ENCODE assay signal across 26 cellular contexts in the genomic region with DNA sequence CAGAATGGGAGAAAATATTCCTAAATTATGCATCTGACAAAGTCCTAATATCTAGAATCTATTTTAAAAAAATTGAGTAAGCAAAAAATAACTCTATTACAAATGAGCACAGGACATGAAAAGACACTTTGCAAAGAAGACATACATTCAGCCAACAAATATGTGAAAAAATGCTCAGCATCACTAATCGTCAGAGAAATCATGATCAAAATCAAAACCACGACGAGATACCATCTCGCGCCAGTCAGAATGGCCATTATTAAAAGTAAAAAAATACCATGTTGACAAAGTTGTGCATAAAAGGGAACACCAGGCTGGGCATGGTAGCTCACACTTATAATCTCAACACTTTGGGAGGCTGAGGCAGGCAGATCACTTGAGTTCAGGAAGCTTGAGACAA.
"Had no signal": no experiment of that assay in that cellular context is flagged by ENCODE, and none has a peak within 500 bp of the region (broad histone marks: within the 10 kb centered on the region; RNA-seq: fewer than 3 reads in every experiment).

No MANE protein-coding gene starts in this region.

- H3K4me3 ChIP-seq: coronary artery, dorsolateral prefrontal cortex had no signal

- H3K27me3 ChIP-seq: brain microvascular endothelial cell had no signal

- H3K4me3 Mint-ChIP-seq: activated CD4-positive, alpha-beta T cell treated with anti-CD3 and anti-CD28 coated beads for 36 hours; activated CD4-positive, alpha-beta T cell treated with anti-CD3 and anti-CD28 coated beads, Interleukin-2, amount 10 ng/mL, durations not matched to agents 24 days and 14 days; activated CD8-positive, alpha-beta T cell treated with anti-CD3 and anti-CD28 coated beads for 36 hours; activated naive CD8-positive, alpha-beta T cell; activated T-cell treated with anti-CD3 and anti-CD28 coated beads, Interleukin-2, amount 50 U/mL, for 4 hours; activated T-helper 17 cell treated with anti-CD3 and anti-CD28 coated beads, Interleukin-2, amount 50 U/mL, for 72 hours; central memory CD8-positive, alpha-beta T cell; dendritic cell treated with granulocyte-macrophage colony-stimulating factor and Interleukin-4, amounts not matched to agents 40 ng/mL and 50 ng/mL, for 4 days; endodermal cell had no signal

- ATAC-seq: activated CD4-positive, alpha-beta T cell treated with anti-CD3 and anti-CD28 coated beads for 36 hours; activated CD8-positive, alpha-beta T cell treated with anti-CD3 and anti-CD28 coated beads for 36 hours; activated T-cell treated with anti-CD3 and anti-CD28 coated beads, Interleukin-2, amount 50 U/mL, for 4 hours; activated T-helper 17 cell treated with anti-CD3 and anti-CD28 coated beads, Interleukin-2, amount 50 U/mL, for 72 hours; esophagus mucosa had no signal

- H3K9me3 Mint-ChIP-seq: activated CD4-positive, alpha-beta T cell treated with anti-CD3 and anti-CD28 coated beads, Interleukin-2, amount 10 ng/mL, durations not matched to agents 24 days and 14 days; activated CD8-positive, alpha-beta T cell treated with anti-CD3 and anti-CD28 coated beads for 36 hours; activated T-cell treated with anti-CD3 and anti-CD28 coated beads, Interleukin-2, amount 50 U/mL, for 4 hours; activated T-helper 17 cell treated with anti-CD3 and anti-CD28 coated beads, Interleukin-2, amount 50 U/mL, for 72 hours; central memory CD8-positive, alpha-beta T cell; dendritic cell treated with granulocyte-macrophage colony-stimulating factor and Interleukin-4, amounts not matched to agents 40 ng/mL and 50 ng/mL, for 4 days; endodermal cell had no signal

- H3K4me1 Mint-ChIP-seq: activated CD4-positive, alpha-beta T cell treated with anti-CD3 and anti-CD28 coated beads for 36 hours; activated CD4-positive, alpha-beta T cell treated with anti-CD3 and anti-CD28 coated beads, Interleukin-2, amount 10 ng/mL, durations not matched to agents 24 days and 14 days; activated T-helper 17 cell treated with anti-CD3 and anti-CD28 coated beads, Interleukin-2, amount 50 U/mL, for 72 hours; central memory CD8-positive, alpha-beta T cell had no signal

- DNase-seq: activated CD4-positive, alpha-beta T cell treated with anti-CD3 and anti-CD28 coated beads for 36 hours; activated CD4-positive, alpha-beta T cell treated with anti-CD3 and anti-CD28 coated beads, Interleukin-2, amount 10 ng/mL, durations not matched to agents 24 days and 14 days; activated CD4-positive, alpha-beta T cell treated with anti-CD3 and anti-CD28 coated beads, Interleukin-2, amount 50 U/mL, for 48 hours; activated CD4-positive, CD25-positive, alpha-beta regulatory T cell; activated CD4-positive, CD25-positive, alpha-beta regulatory T cell treated with anti-CD3 and anti-CD28 coated beads, Interleukin-2, amount 50 U/mL, for 72 hours; activated CD8-positive, alpha-beta memory T cell treated with anti-CD3 and anti-CD28 coated beads for 24 hours; activated CD8-positive, alpha-beta T cell treated with anti-CD3 and anti-CD28 coated beads for 36 hours; activated effector memory CD4-positive, alpha-beta T cell treated with Interleukin-2 at 50 U/mL for 16 hours; activated gamma-delta T cell treated with Interleukin-2 at 50 U/mL for 16 hours; activated naive CD4-positive, alpha-beta T cell treated with anti-CD3 and anti-CD28 coated beads, Interleukin-2, amount 50 U/mL, for 16 hours; activated naive CD4-positive, alpha-beta T cell treated with Interleukin-2 at 50 U/mL for 16 hours; activated T-cell treated with anti-CD3 and anti-CD28 coated beads, Interleukin-2, amount 50 U/mL, for 4 hours; amniotic stem cell; anterior cingulate cortex; brain microvascular endothelial cell; dorsolateral prefrontal cortex; effector memory CD4-positive, alpha-beta T cell; endodermal cell; foreskin fibroblast; head of caudate nucleus had no signal

- H3K36me3 Mint-ChIP-seq: activated naive CD8-positive, alpha-beta T cell had no signal

- H3K27me3 Mint-ChIP-seq: activated CD8-positive, alpha-beta T cell treated with anti-CD3 and anti-CD28 coated beads for 36 hours; dendritic cell treated with granulocyte-macrophage colony-stimulating factor and Interleukin-4, amounts not matched to agents 40 ng/mL and 50 ng/mL, for 4 days had no signal

- H3K27ac Mint-ChIP-seq: activated CD4-positive, alpha-beta T cell treated with anti-CD3 and anti-CD28 coated beads for 36 hours; activated CD4-positive, alpha-beta T cell treated with anti-CD3 and anti-CD28 coated beads, Interleukin-2, amount 10 ng/mL, durations not matched to agents 24 days and 14 days; activated CD8-positive, alpha-beta T cell treated with anti-CD3 and anti-CD28 coated beads for 36 hours; activated naive CD8-positive, alpha-beta T cell; activated T-helper 17 cell treated with anti-CD3 and anti-CD28 coated beads, Interleukin-2, amount 50 U/mL, for 72 hours; dendritic cell treated with granulocyte-macrophage colony-stimulating factor and Interleukin-4, amounts not matched to agents 40 ng/mL and 50 ng/mL, for 4 days; endodermal cell had no signal

- H3K27ac ChIP-seq: brain microvascular endothelial cell, coronary artery, dorsolateral prefrontal cortex had no signal
